ENCODE assay signal across 33 cellular contexts in the genomic region with DNA sequence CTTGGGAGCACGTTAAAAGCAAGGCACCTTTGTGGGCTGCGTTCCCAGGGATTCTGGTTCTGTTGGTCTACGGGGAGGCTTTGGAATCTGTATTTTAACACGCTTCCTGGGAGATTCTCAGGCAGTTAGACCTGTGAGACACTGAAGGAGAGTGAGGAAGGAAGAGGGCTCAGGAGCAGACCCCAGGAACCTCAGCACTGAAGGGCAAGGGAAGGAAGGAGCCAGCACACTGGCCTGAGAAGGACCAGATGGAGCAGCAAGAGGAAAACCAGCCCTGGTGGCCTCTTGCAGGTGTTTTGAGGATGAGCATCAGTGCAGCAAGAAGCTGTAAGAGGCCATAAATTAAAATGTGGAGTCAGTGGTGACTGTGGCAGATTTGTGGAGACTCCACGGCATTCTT.
"Had no signal": no experiment of that assay in that cellular context is flagged by ENCODE, and none has a peak within 500 bp of the region (broad histone marks: within the 10 kb centered on the region; RNA-seq: fewer than 3 reads in every experiment).

No MANE protein-coding gene starts in this region.

- H3K4me3 Mint-ChIP-seq: activated CD4-positive, alpha-beta T cell treated with anti-CD3 and anti-CD28 coated beads, Interleukin-2, amount 10 ng/mL, durations not matched to agents 24 days and 14 days; activated CD8-positive, alpha-beta T cell treated with anti-CD3 and anti-CD28 coated beads for 36 hours; activated naive CD4-positive, alpha-beta T cell treated with anti-CD3 and anti-CD28 coated beads, Interleukin-2, amount 50 U/mL, for 24 hours; activated naive CD8-positive, alpha-beta T cell treated with anti-CD3 and anti-CD28 coated beads, Interleukin-2, amount 10 ng/mL, durations not matched to agents 7 days and 5 days; activated T-helper 17 cell treated with anti-CD3 and anti-CD28 coated beads, Interleukin-2, amount 50 U/mL, for 72 hours; central memory CD8-positive, alpha-beta T cell; T-cell had no signal

- H3K4me2 ChIP-seq: KMS-11 had no signal

- H3K9ac ChIP-seq: KMS-11 had no signal

- H3K27ac ChIP-seq: ascending aorta, cardiac muscle cell, KMS-11, RWPE1 had no signal

- H3K4me1 Mint-ChIP-seq: activated CD4-positive, alpha-beta T cell treated with anti-CD3 and anti-CD28 coated beads, Interleukin-2, amount 10 ng/mL, durations not matched to agents 24 days and 14 days; central memory CD8-positive, alpha-beta T cell had no signal

- H3K9me3 Mint-ChIP-seq: activated CD4-positive, alpha-beta T cell treated with anti-CD3 and anti-CD28 coated beads, Interleukin-2, amount 10 ng/mL, durations not matched to agents 24 days and 14 days; activated CD8-positive, alpha-beta T cell treated with anti-CD3 and anti-CD28 coated beads for 36 hours; activated naive CD4-positive, alpha-beta T cell treated with anti-CD3 and anti-CD28 coated beads, Interleukin-2, amount 50 U/mL, for 24 hours; activated naive CD8-positive, alpha-beta T cell treated with anti-CD3 and anti-CD28 coated beads, Interleukin-2, amount 10 ng/mL, durations not matched to agents 7 days and 5 days; activated T-helper 17 cell treated with anti-CD3 and anti-CD28 coated beads, Interleukin-2, amount 50 U/mL, for 72 hours; central memory CD8-positive, alpha-beta T cell; T-cell had no signal

- H3K27me3 ChIP-seq: ascending aorta had no signal

- H3K27ac Mint-ChIP-seq: activated CD4-positive, alpha-beta T cell treated with anti-CD3 and anti-CD28 coated beads, Interleukin-2, amount 10 ng/mL, durations not matched to agents 24 days and 14 days; activated CD8-positive, alpha-beta T cell treated with anti-CD3 and anti-CD28 coated beads for 36 hours; activated naive CD8-positive, alpha-beta T cell treated with anti-CD3 and anti-CD28 coated beads, Interleukin-2, amount 10 ng/mL, durations not matched to agents 7 days and 5 days; activated T-helper 17 cell treated with anti-CD3 and anti-CD28 coated beads, Interleukin-2, amount 50 U/mL, for 72 hours; T-cell had no signal

- FAIRE-seq: RCC 7860 had no signal

- H3K9me3 ChIP-seq: ascending aorta had no signal

- ATAC-seq: activated CD8-positive, alpha-beta T cell treated with anti-CD3 and anti-CD28 coated beads for 36 hours; activated T-helper 17 cell treated with anti-CD3 and anti-CD28 coated beads, Interleukin-2, amount 50 U/mL, for 72 hours; PC-3; Right ventricle myocardium inferior; SK-N-SH treated with all-trans-retinoic acid at 6 μM for 48 hours; T-cell had no signal

- DNase-seq: activated CD4-positive, alpha-beta T cell treated with anti-CD3 and anti-CD28 coated beads, Interleukin-2, amount 10 ng/mL, durations not matched to agents 24 days and 14 days; activated CD4-positive, alpha-beta T cell treated with anti-CD3 and anti-CD28 coated beads, Interleukin-2, amount 50 U/mL, for 4 hours; activated CD8-positive, alpha-beta memory T cell treated with anti-CD3 and anti-CD28 coated beads, Interleukin-2, amount 50 U/mL, for 4 hours; activated CD8-positive, alpha-beta T cell treated with anti-CD3 and anti-CD28 coated beads for 36 hours; activated effector memory CD4-positive, alpha-beta T cell treated with anti-CD3 and anti-CD28 coated beads, Interleukin-2, amount 50 U/mL, for 16 hours; activated naive CD4-positive, alpha-beta T cell; activated naive CD8-positive, alpha-beta T cell treated with anti-CD3 and anti-CD28 coated beads, Interleukin-2, amount 10 ng/mL, durations not matched to agents 7 days and 5 days; activated T-cell treated with anti-CD3 and anti-CD28 coated beads for 4 hours; amygdala; MM.1S; MV-4-11; NCI-H1092; NCI-H1436 treated with DMSO at 0.1 percent for 48 hours; NCI-H1694 treated with DMSO at 0.1 percent for 48 hours; NCI-H2029; NCI-H345; NCI-H524 treated with DMSO at 0.1 percent for 48 hours; NK-92 treated with Interleukin-12 subunit alpha and Interleukin-12 subunit beta, amount 100 ng/mL, for 24 hours; PC-3; SIG-M5; T-cell; T-helper 2 cell; T1000 had no signal

- H3K36me3 Mint-ChIP-seq: activated naive CD4-positive, alpha-beta T cell treated with anti-CD3 and anti-CD28 coated beads, Interleukin-2, amount 50 U/mL, for 24 hours; activated naive CD8-positive, alpha-beta T cell treated with anti-CD3 and anti-CD28 coated beads, Interleukin-2, amount 10 ng/mL, durations not matched to agents 7 days and 5 days; T-cell had no signal
